In genomic region chr10:62866451-62866850, GRCh38 we compare ENCODE assay signal across 19 cellular contexts.
"Had no signal": no experiment of that assay in that cellular context is flagged by ENCODE, and none has a peak within 500 bp of the region (broad histone marks: within the 10 kb centered on the region; RNA-seq: fewer than 3 reads in every experiment).

No MANE protein-coding gene starts in this region.

- H3K4me3 ChIP-seq: hepatocyte, lower lobe of right lung, ovary, right lobe of liver, smooth muscle cell had no signal

- ATAC-seq: activated CD8-positive, alpha-beta memory T cell treated with anti-CD3 and anti-CD28 coated beads, Interleukin-2, amount 10 ng/mL, durations not matched to agents 7 days and 5 days; activated T-helper 17 cell treated with anti-CD3 and anti-CD28 coated beads, Interleukin-2, amount 50 U/mL, for 72 hours; lower lobe of right lung; naive thymus-derived CD8-positive, alpha-beta T cell; right lobe of liver; stimulated activated naive CD8-positive, alpha-beta T cell treated with anti-CD3 and anti-CD28 coated beads, Interleukin-15, amount 100 ng/mL, for 72 hours; WTC11 had no signal

- H3K4me1 Mint-ChIP-seq: brain; stimulated activated naive CD8-positive, alpha-beta T cell treated with anti-CD3 and anti-CD28 coated beads, Interleukin-15, amount 100 ng/mL, for 72 hours had no signal

- DNase-seq: activated CD4-positive, alpha-beta memory T cell treated with anti-CD3 and anti-CD28 coated beads, Interleukin-2, amount 10 ng/mL, durations not matched to agents 7 days and 5 days; activated CD4-positive, alpha-beta T cell treated with anti-CD3 and anti-CD28 coated beads for 4 hours; activated CD8-positive, alpha-beta memory T cell treated with anti-CD3 and anti-CD28 coated beads, Interleukin-2, amount 10 ng/mL, durations not matched to agents 7 days and 5 days; activated naive CD4-positive, alpha-beta T cell; activated naive CD8-positive, alpha-beta T cell treated with anti-CD3 and anti-CD28 coated beads, Interleukin-2, amount 10 ng/mL, durations not matched to agents 7 days and 5 days; cortex of kidney; islet precursor cell; lower lobe of right lung; naive thymus-derived CD8-positive, alpha-beta T cell; ovary; right lobe of liver; stimulated activated CD4-positive, alpha-beta T cell treated with anti-CD3 and anti-CD28 coated beads, Interleukin-4, amount 100 ng/mL, for 1 hour; stimulated activated naive CD8-positive, alpha-beta T cell treated with anti-CD3 and anti-CD28 coated beads, Interleukin-15, amount 100 ng/mL, for 72 hours had no signal

- H3K4me3 Mint-ChIP-seq: activated CD4-positive, alpha-beta memory T cell treated with anti-CD3 and anti-CD28 coated beads, Interleukin-2, amount 10 ng/mL, durations not matched to agents 7 days and 5 days; activated CD8-positive, alpha-beta memory T cell treated with anti-CD3 and anti-CD28 coated beads, Interleukin-2, amount 10 ng/mL, durations not matched to agents 7 days and 5 days; activated naive CD8-positive, alpha-beta T cell treated with anti-CD3 and anti-CD28 coated beads, Interleukin-2, amount 10 ng/mL, durations not matched to agents 7 days and 5 days; activated T-helper 17 cell treated with anti-CD3 and anti-CD28 coated beads, Interleukin-2, amount 50 U/mL, for 72 hours; brain; naive thymus-derived CD8-positive, alpha-beta T cell; stimulated activated naive CD8-positive, alpha-beta T cell treated with anti-CD3 and anti-CD28 coated beads, Interleukin-15, amount 100 ng/mL, for 72 hours; type B pancreatic cell; WTC11 had no signal

- H3K27me3 Mint-ChIP-seq: activated CD8-positive, alpha-beta memory T cell treated with anti-CD3 and anti-CD28 coated beads, Interleukin-2, amount 10 ng/mL, durations not matched to agents 7 days and 5 days; activated naive CD8-positive, alpha-beta T cell treated with anti-CD3 and anti-CD28 coated beads, Interleukin-2, amount 10 ng/mL, durations not matched to agents 7 days and 5 days; brain had no signal

- H3K36me3 Mint-ChIP-seq: activated naive CD8-positive, alpha-beta T cell treated with anti-CD3 and anti-CD28 coated beads, Interleukin-2, amount 10 ng/mL, durations not matched to agents 7 days and 5 days; brain; type B pancreatic cell; WTC11 had no signal

- H3K27ac Mint-ChIP-seq: activated CD4-positive, alpha-beta memory T cell treated with anti-CD3 and anti-CD28 coated beads, Interleukin-2, amount 10 ng/mL, durations not matched to agents 7 days and 5 days; activated CD8-positive, alpha-beta memory T cell treated with anti-CD3 and anti-CD28 coated beads, Interleukin-2, amount 10 ng/mL, durations not matched to agents 7 days and 5 days; activated naive CD8-positive, alpha-beta T cell treated with anti-CD3 and anti-CD28 coated beads, Interleukin-2, amount 10 ng/mL, durations not matched to agents 7 days and 5 days; activated T-helper 17 cell treated with anti-CD3 and anti-CD28 coated beads, Interleukin-2, amount 50 U/mL, for 72 hours; brain; naive thymus-derived CD8-positive, alpha-beta T cell; stimulated activated naive CD8-positive, alpha-beta T cell treated with anti-CD3 and anti-CD28 coated beads, Interleukin-15, amount 100 ng/mL, for 72 hours; type B pancreatic cell; WTC11 had no signal

- H3K9me3 Mint-ChIP-seq: activated CD4-positive, alpha-beta memory T cell treated with anti-CD3 and anti-CD28 coated beads, Interleukin-2, amount 10 ng/mL, durations not matched to agents 7 days and 5 days; activated T-helper 17 cell treated with anti-CD3 and anti-CD28 coated beads, Interleukin-2, amount 50 U/mL, for 72 hours; brain; type B pancreatic cell had no signal
